In genomic region chr5:143516249-143516648, GRCh38 we compare ENCODE assay signal across 19 cellular contexts.
DNase-seq lines count a peak whose midpoint lies in the region; ATAC-seq and TF ChIP-seq lines count a peak whose summit lies in the region.
"Had no signal": no experiment of that assay in that cellular context is flagged by ENCODE, and none has a peak within 500 bp of the region (broad histone marks: within the 10 kb centered on the region; RNA-seq: fewer than 3 reads in every experiment).

No MANE protein-coding gene starts in this region.

- H3K27me3 ChIP-seq in DND-41 (ENCODE audit: insufficient read depth, low read length, poor library complexity): no peaks in the 10 kb centered on the region
- H3K27me3 ChIP-seq: ascending aorta, esophagus muscularis mucosa, right atrium auricular region, upper lobe of left lung had no signal

- ATAC-seq in DND-41 (ENCODE audit: insufficient read depth, low read depth): peak; percentile 88
- ATAC-seq in GM21381 (IDR thresholded peaks at IDR 0.05; ENCODE audit: unreplicated experiment): peak; percentile 69
- ATAC-seq: K562 had no signal

- no peak overlapping the region for H3K4me2 ChIP-seq in DND-41 (ENCODE audit: insufficient read depth, low read length)

- no peaks in the 10 kb centered on the region for H4K20me1 ChIP-seq in DND-41 (ENCODE audit: insufficient read depth, low read length)

- DNase-seq in DND-41 (peak; percentile 22), LHCN-M2 (ENCODE audit: low read depth) (peak; percentile 28), fibroblast of the conjunctiva (ENCODE audit: low read depth) (peak; percentile 23), GM19240 (ENCODE audit: insufficient read length, low spot score) (no peak), NCI-H2196 treated with DMSO at 0.1 percent for 48 hours (lab: John Stamatoyannopoulos, UW; ENCODE audit: unreplicated experiment) (no peak), NCI-H510A (lab: John Stamatoyannopoulos, UW) (no peak)
- no peak for DNase-seq in activated CD4-positive, alpha-beta T cell treated with anti-CD3 and anti-CD28 coated beads, Interleukin-2, amount 50 U/mL, for 4 hours
- DNase-seq: CD4-positive, alpha-beta T cell; cerebellar nuclear complex; effector CD8-positive, alpha-beta T cell; head of caudate nucleus; stimulated activated CD4-positive, alpha-beta T cell treated with anti-CD3 and anti-CD28 coated beads, Interleukin-15, amount 100 ng/mL, for 24 hours; upper lobe of left lung had no signal

- TF ChIP-seq CTCF in DND-41 (IDR thresholded peaks at IDR 0.05; ENCODE audit: borderline replicate concordance, extremely low read depth, low read length, poor library complexity, severe bottlenecking): no peak

- peaks cover 17% of the 10 kb centered on the region for H3K4me1 ChIP-seq in DND-41 (ENCODE audit: insufficient read depth, low read length)
- H3K4me1 ChIP-seq: upper lobe of left lung had no signal

- no peak overlapping the region for H3K4me3 ChIP-seq in DND-41 (ENCODE audit: low read depth in 1 of 2, low read length in 2 of 2)
- H3K4me3 ChIP-seq: ascending aorta, esophagus muscularis mucosa, K562, right atrium auricular region, SK-N-MC, upper lobe of left lung had no signal

- H3K79me2 ChIP-seq in DND-41 (ENCODE audit: insufficient read depth, low read length): no peaks in the 10 kb centered on the region

- no peaks in the 10 kb centered on the region for H3K36me3 ChIP-seq in DND-41 (ENCODE audit: insufficient read depth, low read length)
- H3K36me3 ChIP-seq: ascending aorta, esophagus muscularis mucosa, right atrium auricular region, upper lobe of left lung had no signal

- H3K9ac ChIP-seq in DND-41 (ENCODE audit: low read depth, low read length): 0 out of 2 replicates have a peak overlapping the region, but pooled peaks have one; percentile 12

- peak overlapping the region; percentile 63 for H3K27ac ChIP-seq in DND-41 (ENCODE audit: low read length)
- H3K27ac ChIP-seq: ascending aorta, esophagus muscularis mucosa, right atrium auricular region, SK-N-MC, upper lobe of left lung had no signal

- H3K9me3 ChIP-seq in DND-41 (ENCODE audit: insufficient read depth, low read length, severe bottlenecking): no peaks in the 10 kb centered on the region
- H3K9me3 ChIP-seq: ascending aorta, esophagus muscularis mucosa, right atrium auricular region, upper lobe of left lung had no signal

- H2AFZ ChIP-seq in DND-41 (ENCODE audit: low read depth, low read length): peak overlapping the region; percentile 17

Comparison
In these comparisons a context has a peak if more than half of its experiments do, and no peak if none do; other contexts are left out.
1. DNase-seq: peak in DND-41 (single experiment), LHCN-M2 (single experiment) and fibroblast of the conjunctiva (single experiment); none in GM19240 (single experiment), NCI-H2196 treated with DMSO at 0.1 percent for 48 hours (single experiment), NCI-H510A (single experiment) and activated CD4-positive, alpha-beta T cell treated with anti-CD3 and anti-CD28 coated beads, Interleukin-2, amount 50 U/mL, for 4 hours (0 of 2).